Comparison of ENCODE assay signal across 16 cellular contexts in the genomic region with DNA sequence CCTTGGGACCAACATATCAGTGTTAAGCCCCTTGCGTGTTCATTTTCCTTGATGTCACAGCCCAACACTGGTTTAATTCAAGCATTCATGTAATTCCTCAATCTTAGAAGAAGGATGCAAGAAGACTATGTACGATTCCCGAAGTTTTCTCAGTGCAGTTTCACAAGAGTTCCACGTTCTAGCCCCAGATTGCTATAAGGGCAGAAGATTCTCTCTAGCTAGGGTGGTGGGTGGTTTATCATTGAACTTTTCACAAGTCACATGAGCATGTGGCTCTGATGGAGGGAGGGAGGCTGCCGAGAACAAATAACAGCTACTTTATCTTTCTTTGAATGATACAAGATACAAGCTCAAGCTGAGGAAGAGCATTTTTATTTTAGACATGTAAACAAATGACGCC.
DNase-seq lines count a peak whose midpoint lies in the region; TF ChIP-seq lines count a peak whose summit lies in the region.
"Had no signal": no experiment of that assay in that cellular context is flagged by ENCODE, and none has a peak within 500 bp of the region (broad histone marks: within the 10 kb centered on the region; RNA-seq: fewer than 3 reads in every experiment).

No MANE protein-coding gene starts in this region.

- TF ChIP-seq RAD21 in liver (IDR thresholded peaks at IDR 0.05): no peak

- H3K9me3 ChIP-seq in liver (ENCODE audit: control insufficient read depth in 4 of 4, low read length in 3 of 4): no peaks in the 10 kb centered on the region
- no peaks in the 10 kb centered on the region for H3K9me3 ChIP-seq in suprapubic skin

- H3K9ac ChIP-seq in liver (ENCODE audit: low read depth in 1 of 2, low read length in 2 of 2): peak overlapping the region in 1 of 2 donors; percentile 75

- H3K27me3 ChIP-seq in liver (ENCODE audit: control insufficient read depth in 4 of 4, insufficient read depth in 4 of 4, low read length in 3 of 4) (no peaks in the 10 kb centered on the region), suprapubic skin (no peaks in the 10 kb centered on the region)

- no peak overlapping the region for H3K27ac ChIP-seq in liver (ENCODE audit: low read depth in 1 of 2, low read length in 2 of 2)
- no peak overlapping the region for H3K27ac ChIP-seq in suprapubic skin
- H3K27ac ChIP-seq: PC-9 had no signal

- no peak for TF ChIP-seq EP300 in suprapubic skin (IDR thresholded peaks at IDR 0.05)

- H3K4me1 ChIP-seq in liver (ENCODE audit: control insufficient read depth in 4 of 4, insufficient read depth in 4 of 4, low read length in 3 of 4) (peaks cover 0 to 17% (median 10%) of the 10 kb centered on the region in 4 donors), suprapubic skin (peaks cover 17% of the 10 kb centered on the region)

- TF ChIP-seq CTCF in astrocyte of the cerebellum (IDR thresholded peaks at IDR 0.05; ENCODE audit: low read depth, low read length, missing control alignments) (no peak), liver (IDR thresholded peaks at IDR 0.05; ENCODE audit: low read depth, low read length, missing input control) (no peak), suprapubic skin (IDR thresholded peaks at IDR 0.05) (no peak)

- peak; percentile 9 for DNase-seq in NCI-H748 treated with DMSO at 0.1 percent for 48 hours (lab: John Stamatoyannopoulos, UW)
- no peak for DNase-seq in NCI-H748 (lab: John Stamatoyannopoulos, UW; ENCODE audit: unreplicated experiment)
- no peak for DNase-seq in astrocyte of the cerebellum (ENCODE audit: low read depth)
- no peak for DNase-seq in suprapubic skin (ENCODE audit: low spot score in 2 of 2)
- DNase-seq in SKM-1 treated with dmso at 0.1 percent for 144 hours (lab: John Stamatoyannopoulos, UW; ENCODE audit: unreplicated experiment): no peak
- no peak for DNase-seq in mucosa of gallbladder (ENCODE audit: low spot score)
- DNase-seq in pons (ENCODE audit: low spot score): no peak
- DNase-seq: ACHN; activated CD4-positive, alpha-beta T cell treated with anti-CD3 and anti-CD28 coated beads, Interleukin-2, amount 10 ng/mL, durations not matched to agents 7 days and 5 days; HCEC 1CT; immature natural killer cell; PC-9; stimulated activated CD4-positive, alpha-beta T cell treated with anti-CD3 and anti-CD28 coated beads, Interleukin-12 subunit alpha, Interleukin-12 subunit beta, amount 100 ng/mL, for 4 hours had no signal

- no peak for TF ChIP-seq POLR2A in suprapubic skin (IDR thresholded peaks at IDR 0.05)

- in situ Hi-C loops in astrocyte of the cerebellum (cut with HindIII; ENCODE audit: low sequenced_read_pairs): no loop called here

- H3K36me3 ChIP-seq in liver (ENCODE audit: control insufficient read depth in 4 of 4, insufficient read depth in 3 of 4, low read depth in 1 of 4, low read length in 3 of 4): no peaks in the 10 kb centered on the region
- H3K36me3 ChIP-seq in suprapubic skin: no peaks in the 10 kb centered on the region

- H3K4me3 ChIP-seq in astrocyte of the cerebellum (ENCODE audit: low read depth, low read length) (peak overlapping the region; percentile 50), liver (ENCODE audit: low read depth in 1 of 3, low read length in 3 of 3) (peak overlapping the region in 2 of 3 donors; percentile 40 to 48), suprapubic skin (peak overlapping the region; percentile 48)
- H3K4me3 ChIP-seq: GM12878, K562, PC-9 had no signal

- WGBS in liver: 63% methylated on average over 6 of the region's 6 CpGs
- WGBS in suprapubic skin: 72% methylated on average over 6 of the region's 6 CpGs

TF ChIP-seq in liver, 16 proteins besides CTCF, POLR2A, EP300 and RAD21:
- TF ChIP-seq HNF4A (conservative IDR thresholded peaks at IDR 0.05): no peak
- TF ChIP-seq, protein P1, sequence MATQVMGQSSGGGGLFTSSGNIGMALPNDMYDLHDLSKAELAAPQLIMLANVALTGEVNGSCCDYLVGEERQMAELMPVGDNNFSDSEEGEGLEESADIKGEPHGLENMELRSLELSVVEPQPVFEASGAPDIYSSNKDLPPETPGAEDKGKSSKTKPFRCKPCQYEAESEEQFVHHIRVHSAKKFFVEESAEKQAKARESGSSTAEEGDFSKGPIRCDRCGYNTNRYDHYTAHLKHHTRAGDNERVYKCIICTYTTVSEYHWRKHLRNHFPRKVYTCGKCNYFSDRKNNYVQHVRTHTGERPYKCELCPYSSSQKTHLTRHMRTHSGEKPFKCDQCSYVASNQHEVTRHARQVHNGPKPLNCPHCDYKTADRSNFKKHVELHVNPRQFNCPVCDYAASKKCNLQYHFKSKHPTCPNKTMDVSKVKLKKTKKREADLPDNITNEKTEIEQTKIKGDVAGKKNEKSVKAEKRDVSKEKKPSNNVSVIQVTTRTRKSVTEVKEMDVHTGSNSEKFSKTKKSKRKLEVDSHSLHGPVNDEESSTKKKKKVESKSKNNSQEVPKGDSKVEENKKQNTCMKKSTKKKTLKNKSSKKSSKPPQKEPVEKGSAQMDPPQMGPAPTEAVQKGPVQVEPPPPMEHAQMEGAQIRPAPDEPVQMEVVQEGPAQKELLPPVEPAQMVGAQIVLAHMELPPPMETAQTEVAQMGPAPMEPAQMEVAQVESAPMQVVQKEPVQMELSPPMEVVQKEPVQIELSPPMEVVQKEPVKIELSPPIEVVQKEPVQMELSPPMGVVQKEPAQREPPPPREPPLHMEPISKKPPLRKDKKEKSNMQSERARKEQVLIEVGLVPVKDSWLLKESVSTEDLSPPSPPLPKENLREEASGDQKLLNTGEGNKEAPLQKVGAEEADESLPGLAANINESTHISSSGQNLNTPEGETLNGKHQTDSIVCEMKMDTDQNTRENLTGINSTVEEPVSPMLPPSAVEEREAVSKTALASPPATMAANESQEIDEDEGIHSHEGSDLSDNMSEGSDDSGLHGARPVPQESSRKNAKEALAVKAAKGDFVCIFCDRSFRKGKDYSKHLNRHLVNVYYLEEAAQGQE (IDR thresholded peaks at IDR 0.05): no peak
- TF ChIP-seq, protein P2, sequence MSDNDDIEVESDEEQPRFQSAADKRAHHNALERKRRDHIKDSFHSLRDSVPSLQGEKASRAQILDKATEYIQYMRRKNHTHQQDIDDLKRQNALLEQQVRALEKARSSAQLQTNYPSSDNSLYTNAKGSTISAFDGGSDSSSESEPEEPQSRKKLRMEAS (IDR thresholded peaks at IDR 0.05): no peak
